Comparison of ENCODE assay signal across 8 cellular contexts in genomic region chr3:11846281-11847034, GRCh38. TPM values are rescaled to one million over a fixed set of nuclear protein-coding genes. Genes with fewer than 3 reads are reported as not detected.
A peak's percentile ranks its signal among the peaks of the same experiment; 100 is the strongest.
DNase-seq lines count a peak whose midpoint lies in the region; ATAC-seq, FAIRE-seq and TF ChIP-seq lines count a peak whose summit lies in the region.

TAMM41 (minus strand) TSS chr3:11846885; CDS start chr3:11846636, 249 bp downstream.

- TF ChIP-seq POLR2A in GM10847 (IDR thresholded peaks at IDR 0.05; ENCODE audit: extremely low read depth, insufficient read length) (peak; percentile 91), NB4 (IDR thresholded peaks at IDR 0.05; ENCODE audit: extremely low read depth, insufficient read length) (peak; percentile 92)

- intact Hi-C loops in Right ventricle myocardium inferior (cut with DNase I) (no loop called here), pancreas (cut with DNase I) (no loop called here), tibial artery (cut with DNase I; ENCODE audit: low total_unique reads) (no loop called here)

- FAIRE-seq in pancreas (lab: Jason Lieb, UNC), result no peak

- H3K27ac ChIP-seq in pancreas (peak within 1 kb of the TSS; percentile 59 to 76 (median 68)), tibial artery (peak within 1 kb of the TSS; percentile 86 to 90)

- H3K36me3 ChIP-seq in pancreas, result peaks cover 0 to 11% (median 9%) of the 10 kb centered on the region in 3 donors
- peaks cover 20 to 28% (median 22%) of the 10 kb centered on the region in 3 donors for H3K36me3 ChIP-seq in tibial artery

- no peaks in the 10 kb centered on the region for H3K27me3 Mint-ChIP-seq in activated naive CD8-positive, alpha-beta T cell treated with anti-CD3 and anti-CD28 coated beads for 36 hours

- peak within 1 kb of the TSS; percentile 99 for H3K4me3 Mint-ChIP-seq in activated naive CD8-positive, alpha-beta T cell treated with anti-CD3 and anti-CD28 coated beads for 36 hours

- H3K4me3 ChIP-seq in NB4 (ENCODE audit: low read depth, low read length) (peak within 1 kb of the TSS; percentile 90), pancreas (peak within 1 kb of the TSS; percentile 77 to 99 (median 82)), tibial artery (peak within 1 kb of the TSS; percentile 84 to 86)

- H3K4me1 Mint-ChIP-seq in activated naive CD8-positive, alpha-beta T cell treated with anti-CD3 and anti-CD28 coated beads for 36 hours, result peaks cover 31% of the 10 kb centered on the region

- WGBS in pancreas, 2 donors, result 0% methylated on average over 58 of the region's 58 CpGs

- no peaks in the 10 kb centered on the region for H3K9me3 Mint-ChIP-seq in activated naive CD8-positive, alpha-beta T cell treated with anti-CD3 and anti-CD28 coated beads for 36 hours

- no peaks in the 10 kb centered on the region for H3K27me3 ChIP-seq in pancreas
- no peaks in the 10 kb centered on the region for H3K27me3 ChIP-seq in tibial artery

- H3K9me3 ChIP-seq in pancreas, result no peaks in the 10 kb centered on the region
- no peaks in the 10 kb centered on the region for H3K9me3 ChIP-seq in tibial artery

- TF ChIP-seq CTCF in NB4 (IDR thresholded peaks at IDR 0.05; ENCODE audit: low read depth, low read length) (peak; percentile 57), pancreas (IDR thresholded peaks at IDR 0.05) (peak; percentile 75 to 91 (median 88)), tibial artery (IDR thresholded peaks at IDR 0.05) (peak; percentile 85 to 91)

- H3K36me3 Mint-ChIP-seq in activated naive CD8-positive, alpha-beta T cell treated with anti-CD3 and anti-CD28 coated beads for 36 hours, result peaks cover 34% of the 10 kb centered on the region

- H3K27ac Mint-ChIP-seq in activated naive CD8-positive, alpha-beta T cell treated with anti-CD3 and anti-CD28 coated beads for 36 hours, result peak within 1 kb of the TSS; percentile 98

- DNase-seq in NB4 (ENCODE audit: low read depth), result peak; percentile 95
- DNase-seq in SKM-1 treated with dmso at 0.1 percent for 144 hours (lab: John Stamatoyannopoulos, UW; ENCODE audit: unreplicated experiment), result peak; percentile 95
- peak; percentile 90 for DNase-seq in activated naive CD8-positive, alpha-beta T cell treated with anti-CD3 and anti-CD28 coated beads for 36 hours
- DNase-seq in Right ventricle myocardium inferior (ENCODE audit: missing footprints), result peak; percentile 94
- peak; percentile 84 to 96 (median 89) for DNase-seq in pancreas
- DNase-seq in tibial artery, result peak; percentile 93 to 95

- peak; percentile 100 for ATAC-seq in HG02571 (IDR thresholded peaks at IDR 0.05; ENCODE audit: unreplicated experiment)
- peak; percentile 100 for ATAC-seq in Right ventricle myocardium inferior
- ATAC-seq in pancreas, result peak; percentile 99 to 100 (median 100)

- H3K4me1 ChIP-seq in pancreas (peaks cover 0 to 8% (median 7%) of the 10 kb centered on the region in 3 donors), tibial artery (peaks cover 0 to 26% (median 14%) of the 10 kb centered on the region in 4 donors)

RNA-seq across cellular contexts. Expression of gene TAMM41, which starts in this region (rescaled TPM):
- total RNA-seq in activated naive CD8-positive, alpha-beta T cell treated with anti-CD3 and anti-CD28 coated beads for 36 hours, result 10 to 100 TPM; 26.9 to 27.4 TPM
- total RNA-seq in Right ventricle myocardium inferior (10.9 TPM), pancreas (10 to 100 TPM in 1 of 6 donors, 1 to 10 TPM in 5; 6.2 to 14.0 (median 6.8) TPM)
- 10 to 100 TPM in 1 of 2 donors, 1 to 10 TPM in 1; 9.7 to 11.3 TPM for polyA plus RNA-seq in pancreas

Comparison
In these comparisons a context has a peak if more than half of its experiments do, and no peak if none do; other contexts are left out.
1. Peak in every context shown above with its lines: DNase-seq, ATAC-seq, H3K4me3 ChIP-seq and H3K27ac ChIP-seq.